ENCODE assay signal across 20 cellular contexts in genomic region chr6:7734707-7735383, GRCh38. TPM values are rescaled to one million over a fixed set of nuclear protein-coding genes. Genes with fewer than 3 reads are reported as not detected.
"Had no signal": no experiment of that assay in that cellular context is flagged by ENCODE, and none has a peak within 500 bp of the region (broad histone marks: within the 10 kb centered on the region; RNA-seq: fewer than 3 reads in every experiment).

No MANE protein-coding gene starts in this region.

- H3K4me1 ChIP-seq: breast epithelium, foreskin keratinocyte, suprapubic skin, thyroid gland had no signal

- ATAC-seq: foreskin keratinocyte; mucosa of descending colon; naive thymus-derived CD8-positive, alpha-beta T cell had no signal

- DNase-seq: central memory CD4-positive, alpha-beta T cell; dorsolateral prefrontal cortex; effector memory CD4-positive, alpha-beta T cell; erythroblast; foreskin keratinocyte; head of caudate nucleus; hypothalamus; kidney glomerular epithelial cell; mammary epithelial cell; mucosa of descending colon; naive thymus-derived CD8-positive, alpha-beta T cell; stimulated activated CD4-positive, alpha-beta T cell treated with anti-CD3 and anti-CD28 coated beads, Interleukin-2, amount 100 ng/mL, for 48 hours; stimulated activated naive CD4-positive, alpha-beta T cell treated with Interleukin-2 at 50 U/mL for 16 hours; thyroid gland had no signal

- H3K36me3 ChIP-seq: breast epithelium, neutrophil, suprapubic skin, thyroid gland had no signal

- H3K4me3 ChIP-seq: breast epithelium, coronary artery, dorsolateral prefrontal cortex, mucosa of descending colon, smooth muscle cell, suprapubic skin, thyroid gland had no signal

- FAIRE-seq: islet of Langerhans had no signal

- H3K9me3 ChIP-seq: breast epithelium, mucosa of descending colon, neutrophil, suprapubic skin, thyroid gland had no signal

- H3K27ac ChIP-seq: coronary artery, dorsolateral prefrontal cortex, foreskin keratinocyte, neutrophil, suprapubic skin, thyroid gland had no signal

RNA-seq across cellular contexts. Expression of gene BMP6, which starts 8.9 kb away (rescaled TPM):
- total RNA-seq: naive thymus-derived CD8-positive, alpha-beta T cell had no signal
- polyA plus RNA-seq: naive thymus-derived CD8-positive, alpha-beta T cell had no signal
